Comparison of ENCODE assay signal across 18 cellular contexts in the genomic region with DNA sequence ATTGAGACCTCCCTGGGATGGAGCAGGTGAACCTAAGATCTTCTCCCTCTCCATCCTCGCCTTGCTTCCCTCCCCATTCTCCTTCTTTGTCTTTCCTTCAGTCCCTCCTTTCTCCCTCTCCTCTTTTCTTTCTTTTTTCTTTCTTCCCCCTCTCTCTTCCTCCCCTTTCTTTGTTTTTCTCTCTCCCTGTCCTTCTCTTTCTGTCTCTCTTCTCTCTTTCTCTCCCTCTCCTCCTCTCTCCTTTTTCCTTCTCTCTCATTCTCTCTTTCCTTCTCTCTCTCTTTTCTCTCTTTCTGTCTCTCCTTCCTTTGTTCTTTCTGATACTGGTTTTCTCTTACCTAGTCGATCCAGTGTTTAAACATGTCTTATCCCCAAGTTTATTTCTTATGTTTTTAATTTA. TPM values are rescaled to one million over a fixed set of nuclear protein-coding genes. Genes with fewer than 3 reads are reported as not detected.
DNase-seq lines count a peak whose midpoint lies in the region; ATAC-seq and TF ChIP-seq lines count a peak whose summit lies in the region.
"Had no signal": no experiment of that assay in that cellular context is flagged by ENCODE, and none has a peak within 500 bp of the region (broad histone marks: within the 10 kb centered on the region; RNA-seq: fewer than 3 reads in every experiment).

No MANE protein-coding gene starts in this region.

- ATAC-seq in effector memory CD8-positive, alpha-beta T cell (replicated peaks): no peak
- no peak for ATAC-seq in stimulated activated effector memory CD8-positive, alpha-beta T cell treated with anti-CD3 and anti-CD28 coated beads, Interleukin-12 subunit alpha, Interleukin-12 subunit beta, amount 100 ng/mL, for 72 hours
- no peak for ATAC-seq in GM18520 (IDR thresholded peaks at IDR 0.05; ENCODE audit: unreplicated experiment)

- H3K9me2 ChIP-seq in Loucy (replicated peaks; ENCODE audit: low read depth, low read length): no peaks in the 10 kb centered on the region

- peak overlapping the region; percentile 56 for H3K4me3 ChIP-seq in Loucy (ENCODE audit: low read length, poor library complexity, severe bottlenecking)
- H3K4me3 ChIP-seq: suprapubic skin had no signal

- TF ChIP-seq CTCF in Loucy (conservative IDR thresholded peaks at IDR 0.05; ENCODE audit: low read length): no peak

- H3K27me3 Mint-ChIP-seq in activated naive CD4-positive, alpha-beta T cell treated with anti-CD3 and anti-CD28 coated beads, Interleukin-2, amount 10 ng/mL, durations not matched to agents 7 days and 5 days: no peaks in the 10 kb centered on the region
- no peaks in the 10 kb centered on the region for H3K27me3 Mint-ChIP-seq in activated naive CD4-positive, alpha-beta T cell treated with anti-CD3 and anti-CD28 coated beads for 36 hours (ENCODE audit: low read depth)
- H3K27me3 Mint-ChIP-seq in effector memory CD8-positive, alpha-beta T cell: no peaks in the 10 kb centered on the region

- 0 out of 2 replicates have a peak overlapping the region, but pooled peaks have one; percentile 24 for H2AFZ ChIP-seq in Loucy (ENCODE audit: low read length)

- H3K36me3 ChIP-seq in Loucy (ENCODE audit: insufficient read depth, low read length): no peaks in the 10 kb centered on the region; the same call in 1 of the 2 replicates
- H3K36me3 ChIP-seq: suprapubic skin had no signal

- H3K27ac Mint-ChIP-seq in activated naive CD4-positive, alpha-beta T cell treated with anti-CD3 and anti-CD28 coated beads, Interleukin-2, amount 10 ng/mL, durations not matched to agents 7 days and 5 days: peak overlapping the region; percentile 28
- H3K27ac Mint-ChIP-seq in activated naive CD4-positive, alpha-beta T cell treated with anti-CD3 and anti-CD28 coated beads for 36 hours: no peak overlapping the region
- peak overlapping the region; percentile 53 to 91 for H3K27ac Mint-ChIP-seq in effector memory CD8-positive, alpha-beta T cell
- peak overlapping the region; percentile 84 for H3K27ac Mint-ChIP-seq in stimulated activated effector memory CD8-positive, alpha-beta T cell treated with anti-CD3 and anti-CD28 coated beads, Interleukin-12 subunit alpha, Interleukin-12 subunit beta, amount 100 ng/mL, for 72 hours

- H3F3A ChIP-seq in Loucy (ENCODE audit: low read depth): peaks cover 10% of the 10 kb centered on the region

- no peaks in the 10 kb centered on the region for H4K20me1 ChIP-seq in Loucy (ENCODE audit: insufficient read depth, low read length, poor library complexity, severe bottlenecking)

- H3K4me3 Mint-ChIP-seq in activated naive CD4-positive, alpha-beta T cell treated with anti-CD3 and anti-CD28 coated beads, Interleukin-2, amount 10 ng/mL, durations not matched to agents 7 days and 5 days: no peak overlapping the region
- no peak overlapping the region for H3K4me3 Mint-ChIP-seq in activated naive CD4-positive, alpha-beta T cell treated with anti-CD3 and anti-CD28 coated beads for 36 hours
- peak overlapping the region; percentile 13 to 18 for H3K4me3 Mint-ChIP-seq in effector memory CD8-positive, alpha-beta T cell
- H3K4me3 Mint-ChIP-seq in stimulated activated effector memory CD8-positive, alpha-beta T cell treated with anti-CD3 and anti-CD28 coated beads, Interleukin-12 subunit alpha, Interleukin-12 subunit beta, amount 100 ng/mL, for 72 hours: peak overlapping the region; percentile 47

- peak overlapping the region; percentile 91 for H3K4me2 ChIP-seq in Loucy (ENCODE audit: low read depth, low read length, poor library complexity, severe bottlenecking)

- DNase-seq in activated naive CD4-positive, alpha-beta T cell treated with anti-CD3 and anti-CD28 coated beads, Interleukin-2, amount 10 ng/mL, durations not matched to agents 7 days and 5 days: no peak
- DNase-seq in activated naive CD4-positive, alpha-beta T cell treated with anti-CD3 and anti-CD28 coated beads for 36 hours: no peak
- no peak for DNase-seq in effector memory CD8-positive, alpha-beta T cell
- no peak for DNase-seq in stimulated activated effector memory CD8-positive, alpha-beta T cell treated with anti-CD3 and anti-CD28 coated beads, Interleukin-12 subunit alpha, Interleukin-12 subunit beta, amount 100 ng/mL, for 72 hours (ENCODE audit: low spot score in 2 of 2)
- DNase-seq in NCI-H1105 treated with DMSO at 0.1 percent for 48 hours (lab: John Stamatoyannopoulos, UW) (no peak), NCI-H748 treated with DMSO at 0.1 percent for 48 hours (lab: John Stamatoyannopoulos, UW) (no peak)
- DNase-seq: activated CD4-positive, CD25-positive, alpha-beta regulatory T cell treated with anti-CD3 and anti-CD28 coated beads, Interleukin-2, amount 50 U/mL, for 72 hours; activated T-cell treated with anti-CD3 and anti-CD28 coated beads for 4 hours; amniotic stem cell; foreskin fibroblast; hypothalamus; NCI-H1694; nucleus accumbens; SHP77; T-helper 9 cell had no signal

- no peaks in the 10 kb centered on the region for H3K9me3 ChIP-seq in Loucy (ENCODE audit: insufficient read depth, low read depth, low read length)
- H3K9me3 ChIP-seq: suprapubic skin had no signal

- peaks cover 44% of the 10 kb centered on the region for H3K4me1 Mint-ChIP-seq in activated naive CD4-positive, alpha-beta T cell treated with anti-CD3 and anti-CD28 coated beads, Interleukin-2, amount 10 ng/mL, durations not matched to agents 7 days and 5 days
- H3K4me1 Mint-ChIP-seq in activated naive CD4-positive, alpha-beta T cell treated with anti-CD3 and anti-CD28 coated beads for 36 hours (ENCODE audit: low read depth): peaks cover 37% of the 10 kb centered on the region
- H3K4me1 Mint-ChIP-seq in effector memory CD8-positive, alpha-beta T cell (ENCODE audit: low read depth in 2 of 2): peaks cover 33 to 41% of the 10 kb centered on the region in 2 donors
- peaks cover 49% of the 10 kb centered on the region for H3K4me1 Mint-ChIP-seq in stimulated activated effector memory CD8-positive, alpha-beta T cell treated with anti-CD3 and anti-CD28 coated beads, Interleukin-12 subunit alpha, Interleukin-12 subunit beta, amount 100 ng/mL, for 72 hours

- H3K79me2 ChIP-seq in Loucy (ENCODE audit: insufficient read depth, low read length): peaks cover 83% of the 10 kb centered on the region

- H3K27me3 ChIP-seq in Loucy (ENCODE audit: insufficient read depth, low read length, poor library complexity, severe bottlenecking): no peaks in the 10 kb centered on the region
- H3K27me3 ChIP-seq: suprapubic skin had no signal

- H3K4me1 ChIP-seq in Loucy (ENCODE audit: insufficient read depth, low read length, poor library complexity, severe bottlenecking): peaks cover 85% of the 10 kb centered on the region

- H3K36me3 Mint-ChIP-seq in activated naive CD4-positive, alpha-beta T cell treated with anti-CD3 and anti-CD28 coated beads, Interleukin-2, amount 10 ng/mL, durations not matched to agents 7 days and 5 days: peaks cover 15% of the 10 kb centered on the region
- H3K36me3 Mint-ChIP-seq in activated naive CD4-positive, alpha-beta T cell treated with anti-CD3 and anti-CD28 coated beads for 36 hours (ENCODE audit: low read depth): no peaks in the 10 kb centered on the region
- H3K36me3 Mint-ChIP-seq in effector memory CD8-positive, alpha-beta T cell (ENCODE audit: insufficient read depth): peaks cover 4% of the 10 kb centered on the region
- peaks cover 3% of the 10 kb centered on the region for H3K36me3 Mint-ChIP-seq in stimulated activated effector memory CD8-positive, alpha-beta T cell treated with anti-CD3 and anti-CD28 coated beads, Interleukin-12 subunit alpha, Interleukin-12 subunit beta, amount 100 ng/mL, for 72 hours

- no peaks in the 10 kb centered on the region for H3K9me3 Mint-ChIP-seq in activated naive CD4-positive, alpha-beta T cell treated with anti-CD3 and anti-CD28 coated beads, Interleukin-2, amount 10 ng/mL, durations not matched to agents 7 days and 5 days
- H3K9me3 Mint-ChIP-seq in activated naive CD4-positive, alpha-beta T cell treated with anti-CD3 and anti-CD28 coated beads for 36 hours: no peaks in the 10 kb centered on the region
- H3K9me3 Mint-ChIP-seq in effector memory CD8-positive, alpha-beta T cell: no peaks in the 10 kb centered on the region
- no peaks in the 10 kb centered on the region for H3K9me3 Mint-ChIP-seq in stimulated activated effector memory CD8-positive, alpha-beta T cell treated with anti-CD3 and anti-CD28 coated beads, Interleukin-12 subunit alpha, Interleukin-12 subunit beta, amount 100 ng/mL, for 72 hours

- CTCF ChIA-PET in activated naive CD4-positive, alpha-beta T cell treated with anti-CD3 and anti-CD28 coated beads, Interleukin-2, amount 10 ng/mL, durations not matched to agents 7 days and 5 days (lab: Charles Lee): no interaction called here
- CTCF ChIA-PET in activated naive CD4-positive, alpha-beta T cell treated with anti-CD3 and anti-CD28 coated beads for 36 hours (lab: Charles Lee): no interaction called here

- peak overlapping the region; percentile 87 for H3K9ac ChIP-seq in Loucy (ENCODE audit: low read depth, low read length, poor library complexity, severe bottlenecking)

- intact Hi-C loops in activated naive CD4-positive, alpha-beta T cell treated with anti-CD3 and anti-CD28 coated beads for 36 hours (cut with micrococcal nuclease): no loop called here

RNA-seq across cellular contexts. Expression of a gene that starts 10.7 kb away (rescaled TPM):
- 1 to 10 TPM; 3.1 to 3.9 TPM for total RNA-seq in activated naive CD4-positive, alpha-beta T cell treated with anti-CD3 and anti-CD28 coated beads for 36 hours

Comparison
In these comparisons a context has a peak if more than half of its experiments do, and no peak if none do; other contexts are left out.
1. H3K4me3 Mint-ChIP-seq: peak in effector memory CD8-positive, alpha-beta T cell (2 of 2) and stimulated activated effector memory CD8-positive, alpha-beta T cell treated with anti-CD3 and anti-CD28 coated beads, Interleukin-12 subunit alpha, Interleukin-12 subunit beta, amount 100 ng/mL, for 72 hours (single experiment); none in activated naive CD4-positive, alpha-beta T cell treated with anti-CD3 and anti-CD28 coated beads, Interleukin-2, amount 10 ng/mL, durations not matched to agents 7 days and 5 days (single experiment) and activated naive CD4-positive, alpha-beta T cell treated with anti-CD3 and anti-CD28 coated beads for 36 hours (single experiment).